Comparison of ENCODE assay signal across 13 cellular contexts in genomic region chr10:61978965-61979364, GRCh38.
DNase-seq lines count a peak whose midpoint lies in the region; ATAC-seq and TF ChIP-seq lines count a peak whose summit lies in the region.
"Had no signal": no experiment of that assay in that cellular context is flagged by ENCODE, and none has a peak within 500 bp of the region (broad histone marks: within the 10 kb centered on the region; RNA-seq: fewer than 3 reads in every experiment).

No MANE protein-coding gene starts in this region.

- no peak overlapping the region for H2AFZ ChIP-seq in PC-3 (ENCODE audit: low read length)
- H2AFZ ChIP-seq: parathyroid adenoma had no signal

- H3K27ac Mint-ChIP-seq in HFFc6, result no peak overlapping the region

- ATAC-seq in Right ventricle myocardium inferior, result peak; percentile 69
- ATAC-seq in PC-3, result no peak
- peak; percentile 67 for ATAC-seq in left ventricle myocardium superior
- ATAC-seq in upper lobe of right lung, result peak; percentile 95
- no peak for ATAC-seq in HG03139 (IDR thresholded peaks at IDR 0.05; ENCODE audit: unreplicated experiment)
- no peak for ATAC-seq in HG03460 (IDR thresholded peaks at IDR 0.05; ENCODE audit: unreplicated experiment)

- peak in 1 of 2 donors; percentile 54 for TF ChIP-seq CTCF in right atrium auricular region (IDR thresholded peaks at IDR 0.05)
- TF ChIP-seq CTCF in PC-3 (conservative IDR thresholded peaks at IDR 0.05; ENCODE audit: low read depth, low read length), result peak; percentile 59
- TF ChIP-seq CTCF in upper lobe of right lung (IDR thresholded peaks at IDR 0.05), result peak; percentile 36
- TF ChIP-seq CTCF in HFFc6 (IDR thresholded peaks at IDR 0.05), result no peak; the same call in 1 of the 2 replicates

- CTCF ChIA-PET in PC-3 (lab: Charles Lee), result no interaction called here

- no peaks in the 10 kb centered on the region for H3K9me3 ChIP-seq in right atrium auricular region
- no peaks in the 10 kb centered on the region for H3K9me3 ChIP-seq in PC-3 (ENCODE audit: low read length)
- no peaks in the 10 kb centered on the region for H3K9me3 ChIP-seq in upper lobe of right lung
- H3K9me3 ChIP-seq: transverse colon had no signal

- H3F3A ChIP-seq in PC-3 (ENCODE audit: low read length, unreplicated experiment), result peaks cover 6% of the 10 kb centered on the region

- H3K4me3 Mint-ChIP-seq in HFFc6, result no peak overlapping the region

- H3K27ac ChIP-seq in right atrium auricular region (no peak overlapping the region), PC-3 (ENCODE audit: low read length) (no peak overlapping the region), upper lobe of right lung (no peak overlapping the region)
- H3K27ac ChIP-seq: parathyroid adenoma, SK-N-MC had no signal

- intact Hi-C loops in Right ventricle myocardium inferior (cut with DNase I) (no loop called here), PC-3 (cut with micrococcal nuclease) (no loop called here), left ventricle myocardium superior (cut with micrococcal nuclease) (no loop called here), upper lobe of right lung (cut with DNase I) (no loop called here)

- DNase-seq in Right ventricle myocardium inferior (ENCODE audit: missing footprints), result peak; percentile 81
- no peak for DNase-seq in right atrium auricular region (ENCODE audit: low spot score)
- peak; percentile 42 for DNase-seq in PC-3
- DNase-seq in left ventricle myocardium superior, result peak; percentile 34
- peak; percentile 71 for DNase-seq in upper lobe of right lung
- DNase-seq in HFFc6, result no peak
- DNase-seq: erythroblast, NCI-H226, transverse colon had no signal

- peaks cover 65% of the 10 kb centered on the region for H3K4me1 Mint-ChIP-seq in HFFc6 (ENCODE audit: low read depth)

- H3K9ac ChIP-seq in PC-3 (ENCODE audit: low read length), result no peak overlapping the region
- H3K9ac ChIP-seq: parathyroid adenoma had no signal

- H3K27me3 ChIP-seq in right atrium auricular region (no peaks in the 10 kb centered on the region), PC-3 (ENCODE audit: low read length) (no peaks in the 10 kb centered on the region), upper lobe of right lung (no peaks in the 10 kb centered on the region)
- H3K27me3 ChIP-seq: transverse colon had no signal

- H3K36me3 ChIP-seq in right atrium auricular region (no peaks in the 10 kb centered on the region), PC-3 (ENCODE audit: low read depth, low read length) (no peaks in the 10 kb centered on the region), upper lobe of right lung (no peaks in the 10 kb centered on the region)
- H3K36me3 ChIP-seq: transverse colon had no signal

- no peak overlapping the region for H3K4me2 ChIP-seq in PC-3 (ENCODE audit: low read length)

- H4K20me1 ChIP-seq in PC-3 (ENCODE audit: low read length), result no peaks in the 10 kb centered on the region

- H3K9me3 Mint-ChIP-seq in HFFc6, result no peaks in the 10 kb centered on the region

- POLR2A ChIA-PET in PC-3 (lab: Charles Lee; ENCODE audit: unreplicated experiment), result no interaction called here

- no peaks in the 10 kb centered on the region for H3K27me3 Mint-ChIP-seq in HFFc6 (ENCODE audit: insufficient read depth)

- peaks cover 0 to 20% of the 10 kb centered on the region in 2 donors for H3K4me1 ChIP-seq in right atrium auricular region
- H3K4me1 ChIP-seq in PC-3 (ENCODE audit: insufficient read depth, low read length), result peaks cover 32% of the 10 kb centered on the region
- H3K4me1 ChIP-seq in upper lobe of right lung, result peaks cover 10% of the 10 kb centered on the region

- peaks cover 29% of the 10 kb centered on the region; the same call in 1 of the 2 replicates for H3K36me3 Mint-ChIP-seq in HFFc6 (ENCODE audit: low read depth)

- no peaks in the 10 kb centered on the region for H3K9me2 ChIP-seq in PC-3 (replicated peaks; ENCODE audit: low read length)

- H3K79me2 ChIP-seq in PC-3 (ENCODE audit: low read length), result no peaks in the 10 kb centered on the region
- H3K79me2 ChIP-seq: parathyroid adenoma had no signal

- no TSS peak for BruUV-seq in PC-3 (replicated peaks; lab: Mats Ljungman, UMichigan)

- H3K4me3 ChIP-seq in right atrium auricular region, result no peak overlapping the region
- H3K4me3 ChIP-seq in PC-3 (ENCODE audit: low read length), result no peak overlapping the region
- no peak overlapping the region for H3K4me3 ChIP-seq in upper lobe of right lung
- H3K4me3 ChIP-seq: SK-N-MC, transverse colon had no signal

Comparison
In these comparisons a context has a peak if more than half of its experiments do, and no peak if none do; other contexts are left out.
1. DNase-seq: peak in Right ventricle myocardium inferior (single experiment), PC-3 (single experiment), left ventricle myocardium superior (single experiment) and upper lobe of right lung (single experiment); none in right atrium auricular region (single experiment) and HFFc6 (single experiment).
2. ATAC-seq: peak in Right ventricle myocardium inferior (single experiment), left ventricle myocardium superior (single experiment) and upper lobe of right lung (single experiment); none in PC-3 (single experiment), HG03139 (single experiment) and HG03460 (single experiment).